Comparison of ENCODE assay signal across 8 cellular contexts in the genomic region with DNA sequence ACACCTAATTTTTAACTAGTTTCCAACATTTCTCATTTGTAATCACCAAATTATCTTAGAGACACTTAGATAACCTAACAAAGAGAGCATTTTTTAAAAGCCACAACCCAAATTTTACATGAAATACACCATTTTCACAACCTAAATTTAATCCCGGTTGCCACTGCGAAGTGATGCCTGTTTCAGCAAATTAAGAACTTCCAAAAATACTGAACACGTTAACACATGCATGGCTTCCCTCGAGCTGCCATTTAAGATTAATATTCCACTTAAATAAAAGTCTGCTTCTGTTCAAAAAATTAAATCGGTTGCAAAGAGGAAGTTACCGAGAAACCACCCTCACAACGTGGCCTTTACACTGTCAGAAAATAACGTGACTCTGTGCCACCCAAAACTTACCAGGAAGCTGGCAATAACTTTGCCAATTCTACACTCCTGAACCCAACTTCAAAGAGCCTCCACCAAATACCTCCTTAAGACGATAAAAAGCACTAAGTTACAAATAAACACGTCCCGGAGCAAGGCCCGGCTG. TPM values are rescaled to one million over a fixed set of nuclear protein-coding genes. Genes with fewer than 3 reads are reported as not detected.
DNase-seq lines count a peak whose midpoint lies in the region; ATAC-seq, FAIRE-seq and TF ChIP-seq lines count a peak whose summit lies in the region.

No MANE protein-coding gene starts in this region.

- H3K4me3 ChIP-seq in AG04450 (ENCODE audit: low read depth, low read length) (peak overlapping the region; percentile 92), SK-N-SH (ENCODE audit: low read depth in 2 of 2, low read length in 1 of 2) (peak overlapping the region; percentile 85 to 99)

- no peaks in the 10 kb centered on the region for H3K9me3 Mint-ChIP-seq in effector memory CD8-positive, alpha-beta T cell
- no peaks in the 10 kb centered on the region for H3K9me3 Mint-ChIP-seq in natural killer cell

- H2AFZ ChIP-seq in SK-N-SH (ENCODE audit: low read depth), result peak overlapping the region; percentile 63; the same call in 1 of the 2 replicates

- no peak for TF ChIP-seq EP300 in SK-N-SH (IDR thresholded peaks at IDR 0.05; ENCODE audit: borderline replicate concordance in 1 of 2, low read depth in 1 of 2, low read length in 1 of 2)

- peaks cover 6 to 13% of the 10 kb centered on the region in 2 experiments; a peak in 3 of 4 replicates for H3K4me1 ChIP-seq in SK-N-SH (ENCODE audit: control insufficient read depth in 1 of 2, insufficient read depth in 2 of 2, low read depth in 1 of 2, low read length in 1 of 2)

- 3% methylated on average over 9 of the region's 12 CpGs for WGBS in SK-N-SH (ENCODE audit: low lambda C conversion rate)

- DNase-seq in AG04450 (ENCODE audit: low read depth, low spot score), result no peak
- DNase-seq in GM18507 (ENCODE audit: extremely low spot score, insufficient read length, low read depth), result no peak
- DNase-seq in SK-N-SH, result no peak
- DNase-seq in effector memory CD8-positive, alpha-beta T cell, result peak; percentile 5 to 18 (median 10)
- DNase-seq in natural killer cell, result no peak
- DNase-seq in NCI-H2029 (lab: John Stamatoyannopoulos, UW), result no peak

- peak; percentile 88 for FAIRE-seq in GM18507 (lab: Jason Lieb, UNC)

- TF ChIP-seq CTCF in AG04450 (IDR thresholded peaks at IDR 0.05; ENCODE audit: low read depth, low read length) (no peak), SK-N-SH (IDR thresholded peaks at IDR 0.05) (no peak), natural killer cell (IDR thresholded peaks at IDR 0.05) (no peak)

- peaks cover 11% of the 10 kb centered on the region for H3F3A ChIP-seq in SK-N-SH (replicated peaks; ENCODE audit: insufficient read depth)

- peaks cover 57% of the 10 kb centered on the region for H3K79me2 ChIP-seq in SK-N-SH (ENCODE audit: insufficient read depth)

- CTCF ChIA-PET in AG04450 (lab: Charles Lee) (interaction anchor here (0.7 to 1.4 kb wide), 3 partner anchors 144 to 1190 kb away, joined by 3 read pairs; no protein-coding TSS in a partner anchor), SK-N-SH (lab: Yijun Ruan, JAX) (interaction anchor here (1.0 to 2.7 kb wide), 4 partner anchors 145 to 1189 kb away, joined by 3 to 11 read pairs (median 6); no protein-coding TSS in a partner anchor)

- no peaks in the 10 kb centered on the region; the same call in 1 of the 2 replicates for H3K9me3 ChIP-seq in AG04450 (ENCODE audit: control insufficient read depth, insufficient read depth, low read length)
- H3K9me3 ChIP-seq in SK-N-SH, result no peaks in the 10 kb centered on the region

- peak overlapping the region; percentile 94 for H3K4me2 ChIP-seq in SK-N-SH

- no peak for ATAC-seq in effector memory CD8-positive, alpha-beta T cell (replicated peaks)
- ATAC-seq in natural killer cell (peak in 1 of 3 donors; percentile 7), GM18907 (IDR thresholded peaks at IDR 0.05; ENCODE audit: unreplicated experiment) (no peak), HG03460 (IDR thresholded peaks at IDR 0.05; ENCODE audit: unreplicated experiment) (no peak)

- H3K4me1 Mint-ChIP-seq in effector memory CD8-positive, alpha-beta T cell (ENCODE audit: low read depth in 2 of 2), result peaks cover 49 to 57% of the 10 kb centered on the region in 2 donors
- peaks cover 55 to 72% of the 10 kb centered on the region in 2 donors for H3K4me1 Mint-ChIP-seq in natural killer cell

- H3K27me3 Mint-ChIP-seq in effector memory CD8-positive, alpha-beta T cell, result no peaks in the 10 kb centered on the region
- H3K27me3 Mint-ChIP-seq in natural killer cell (ENCODE audit: low read depth in 2 of 2), result no peaks in the 10 kb centered on the region

- POLR2A ChIA-PET in AG04450 (lab: Yijun Ruan, JAX) (interaction anchor here (1.0 kb wide), 1 partner anchor 164 kb away, joined by 7 read pairs; no protein-coding TSS in a partner anchor), SK-N-SH (lab: Yijun Ruan, JAX) (interaction anchor here (0.5 to 4.2 kb wide), 4 partner anchors 145 to 236 kb away, joined by 3 to 51 read pairs (median 8); no protein-coding TSS in a partner anchor)

- peak overlapping the region; percentile 77 to 96 for H3K27ac Mint-ChIP-seq in effector memory CD8-positive, alpha-beta T cell
- peak overlapping the region; percentile 93 to 97 for H3K27ac Mint-ChIP-seq in natural killer cell

- peaks cover 34% of the 10 kb centered on the region for H4K20me1 ChIP-seq in SK-N-SH (ENCODE audit: insufficient read depth)

- no peaks in the 10 kb centered on the region for H3K36me3 ChIP-seq in SK-N-SH (replicated peaks in 1 of 2; ENCODE audit: control insufficient read depth in 1 of 2, insufficient read depth in 2 of 2, low read length in 1 of 2)

- peak overlapping the region; percentile 93 to 95 for H3K4me3 Mint-ChIP-seq in effector memory CD8-positive, alpha-beta T cell
- H3K4me3 Mint-ChIP-seq in natural killer cell, result peak overlapping the region; percentile 94

- H3K27ac ChIP-seq in AG04450 (ENCODE audit: low read depth, low read length) (peak overlapping the region; percentile 92), SK-N-SH (ENCODE audit: low read depth in 2 of 2, low read length in 1 of 2) (peak overlapping the region; percentile 87 to 99)

- intact Hi-C loops in natural killer cell (cut with micrococcal nuclease), result loop anchor here (5.0 to 10.0 kb wide), 5 partner anchors 144 to 589 kb away; no protein-coding TSS in a partner anchor

- peaks cover 37% of the 10 kb centered on the region for H3K36me3 Mint-ChIP-seq in effector memory CD8-positive, alpha-beta T cell (ENCODE audit: insufficient read depth)
- no peaks in the 10 kb centered on the region for H3K36me3 Mint-ChIP-seq in natural killer cell

- H3K27me3 ChIP-seq in AG04450 (ENCODE audit: control insufficient read depth, insufficient read depth, low read length) (no peaks in the 10 kb centered on the region), SK-N-SH (ENCODE audit: insufficient read depth) (no peaks in the 10 kb centered on the region)

- TF ChIP-seq RAD21 in SK-N-SH (IDR thresholded peaks at IDR 0.05; ENCODE audit: low read length), result no peak

- peak overlapping the region; percentile 97 for H3K9ac ChIP-seq in SK-N-SH

- no peaks in the 10 kb centered on the region for H3K9me2 ChIP-seq in SK-N-SH

TF ChIP-seq in SK-N-SH, 30 proteins besides CTCF, POLR2A, EP300 and RAD21:
- no peak for TF ChIP-seq JUND (IDR thresholded peaks at IDR 0.05)
- TF ChIP-seq, protein P1, sequence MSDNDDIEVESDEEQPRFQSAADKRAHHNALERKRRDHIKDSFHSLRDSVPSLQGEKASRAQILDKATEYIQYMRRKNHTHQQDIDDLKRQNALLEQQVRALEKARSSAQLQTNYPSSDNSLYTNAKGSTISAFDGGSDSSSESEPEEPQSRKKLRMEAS (IDR thresholded peaks at IDR 0.05; ENCODE audit: low read depth), result 0 out of 2 replicates have a peak, but pooled peaks have one; percentile 16
- TF ChIP-seq SIN3A (IDR thresholded peaks at IDR 0.05; ENCODE audit: borderline replicate concordance, low read depth, low read length), result 0 out of 2 replicates have a peak, but pooled peaks have one; percentile 22
- TF ChIP-seq MXI1 (IDR thresholded peaks at IDR 0.05; ENCODE audit: low read depth, low read length), result peak; percentile 75; the same call in 1 of the 2 replicates
- TF ChIP-seq FOSL2 (IDR thresholded peaks at IDR 0.05; ENCODE audit: borderline replicate concordance, low read depth), result no peak
TF ChIP-seq in SK-N-SH: peak in this region for 3.

RNA-seq across cellular contexts. Expression of a gene that starts 1.3 kb away (rescaled TPM):
- polyA plus RNA-seq in AG04450 (2011; rRNA removed) (199 and 207 TPM in 2 replicates), SK-N-SH (2012; rRNA removed) (16.7 and 20.9 TPM in 2 replicates)
- polyA minus RNA-seq in AG04450 (2011; rRNA and poly(A)+ RNA removed), result 725 and 834 TPM in 2 replicates
- polyA plus RNA-seq in SK-N-SH (2012; cell fraction: cytosol; rRNA removed), result 18.9 and 19.1 TPM in 2 replicates
- 19.8 and 38.8 TPM in 2 replicates for polyA plus RNA-seq in SK-N-SH (2012; cell fraction: nucleus; rRNA removed)
- 100 to 1,000 TPM in 1 of 3 donors, 10 to 100 TPM in 2; 74.6 to 118 (median 81.7) TPM for total RNA-seq in natural killer cell

Comparison
In these comparisons a context has a peak if more than half of its experiments do, and no peak if none do; other contexts are left out.
1. DNase-seq: peak in effector memory CD8-positive, alpha-beta T cell (3 of 3); none in AG04450 (single experiment), GM18507 (single experiment), SK-N-SH (single experiment), natural killer cell (single experiment) and NCI-H2029 (single experiment).